ENCODE assay signal across 8 cellular contexts in genomic region chr1:70675737-70676156, GRCh38.
DNase-seq lines count a peak whose midpoint lies in the region; ATAC-seq lines count a peak whose summit lies in the region.
"Had no signal": no experiment of that assay in that cellular context is flagged by ENCODE, and none has a peak within 500 bp of the region (broad histone marks: within the 10 kb centered on the region; RNA-seq: fewer than 3 reads in every experiment).

No MANE protein-coding gene starts in this region.

- H3K27me3 Mint-ChIP-seq in natural killer cell treated with Interleukin-12 subunit alpha and Interleukin-12 subunit beta and Interleukin-15 and Interleukin-18, amount 100 ng/mL, for 72 hours, result peaks cover 0 to 15% of the 10 kb centered on the region in 2 donors

- H3K27ac Mint-ChIP-seq in natural killer cell treated with Interleukin-12 subunit alpha and Interleukin-12 subunit beta and Interleukin-15 and Interleukin-18, amount 100 ng/mL, for 72 hours, result peak overlapping the region in 1 of 2 donors; percentile 10

- H3K9me3 Mint-ChIP-seq in natural killer cell treated with Interleukin-12 subunit alpha and Interleukin-12 subunit beta and Interleukin-15 and Interleukin-18, amount 100 ng/mL, for 72 hours, result no peaks in the 10 kb centered on the region

- no peak overlapping the region for H3K4me3 Mint-ChIP-seq in natural killer cell treated with Interleukin-12 subunit alpha and Interleukin-12 subunit beta and Interleukin-15 and Interleukin-18, amount 100 ng/mL, for 72 hours

- DNase-seq in NCI-H526 treated with DMSO at 0.1 percent for 48 hours (lab: John Stamatoyannopoulos, UW), result peak; percentile 6
- DNase-seq in natural killer cell treated with Interleukin-12 subunit alpha and Interleukin-12 subunit beta and Interleukin-15 and Interleukin-18, amount 100 ng/mL, for 72 hours (ENCODE audit: low spot score), result no peak
- DNase-seq in activated T-cell treated with anti-CD3 and anti-CD28 coated beads for 4 hours, result no peak
- DNase-seq in activated CD4-positive, CD25-positive, alpha-beta regulatory T cell treated with anti-CD3 and anti-CD28 coated beads, Interleukin-2, amount 50 U/mL, for 72 hours, result no peak
- DNase-seq in NCI-H1417 (lab: John Stamatoyannopoulos, UW), result no peak
- DNase-seq: NCI-H1048 had no signal

- no peaks in the 10 kb centered on the region for H3K36me3 Mint-ChIP-seq in natural killer cell treated with Interleukin-12 subunit alpha and Interleukin-12 subunit beta and Interleukin-15 and Interleukin-18, amount 100 ng/mL, for 72 hours

- H3K4me1 Mint-ChIP-seq in natural killer cell treated with Interleukin-12 subunit alpha and Interleukin-12 subunit beta and Interleukin-15 and Interleukin-18, amount 100 ng/mL, for 72 hours (ENCODE audit: low read depth in 2 of 2), result peaks cover 6 to 10% of the 10 kb centered on the region in 2 donors

- ATAC-seq in GM19397 (IDR thresholded peaks at IDR 0.05; ENCODE audit: unreplicated experiment) (peak; percentile 67), HG02870 (IDR thresholded peaks at IDR 0.05; ENCODE audit: unreplicated experiment) (peak; percentile 65)
- ATAC-seq in natural killer cell treated with Interleukin-12 subunit alpha and Interleukin-12 subunit beta and Interleukin-15 and Interleukin-18, amount 100 ng/mL, for 72 hours, result peak; percentile 71 to 76
